ENCODE assay signal across 1 cellular context in genomic region chr17:59777033-59777432, GRCh38.
TF ChIP-seq lines count a peak whose summit lies in the region.

No MANE protein-coding gene starts in this region.

TF ChIP-seq in GM12878, 131 proteins besides CTCF, POLR2A, EP300 and RAD21 (continued from another document):
- no peak for TF ChIP-seq WRNIP1 (IDR thresholded peaks at IDR 0.05; ENCODE audit: borderline replicate concordance, low read depth, low read length)
- no peak for TF ChIP-seq POU2F2 (IDR thresholded peaks at IDR 0.05; ENCODE audit: borderline replicate concordance, low read depth, low read length)
